Comparison of ENCODE assay signal across 8 cellular contexts in genomic region chr1:54249798-54250497, GRCh38. TPM values are rescaled to one million over a fixed set of nuclear protein-coding genes. Genes with fewer than 3 reads are reported as not detected.
DNase-seq lines count a peak whose midpoint lies in the region; ATAC-seq and TF ChIP-seq lines count a peak whose summit lies in the region.

No MANE protein-coding gene starts in this region.

- H3K9me3 ChIP-seq in Panc1 (ENCODE audit: control insufficient read depth, insufficient read depth, low read depth, low read length), result no peaks in the 10 kb centered on the region

- H3K4me2 ChIP-seq in GM23338, result no peak overlapping the region

- TF ChIP-seq CTCF in GM23338 (conservative IDR thresholded peaks at IDR 0.05; ENCODE audit: low read depth in 2 of 2) (no peak), Panc1 (IDR thresholded peaks at IDR 0.05) (no peak), fibroblast of villous mesenchyme (IDR thresholded peaks at IDR 0.05; ENCODE audit: insufficient read depth, low read depth, low read length) (no peak)

- no TSS peak for BruUV-seq in Panc1 (replicated peaks; lab: Mats Ljungman, UMichigan)

- no peak overlapping the region for H3K4me3 ChIP-seq in GM23338
- no peak overlapping the region for H3K4me3 ChIP-seq in Panc1 (ENCODE audit: low read depth in 2 of 2, low read length in 2 of 2)
- no peak overlapping the region for H3K4me3 ChIP-seq in fibroblast of villous mesenchyme (ENCODE audit: low read depth, low read length)

- H3K4me1 ChIP-seq in GM23338 (ENCODE audit: insufficient read depth) (no peaks in the 10 kb centered on the region), Panc1 (ENCODE audit: control insufficient read depth, insufficient read depth, low read length) (peaks cover 36% of the 10 kb centered on the region)

- H3K36me3 Mint-ChIP-seq in GM23338 (ENCODE audit: low read depth), result peaks cover 12% of the 10 kb centered on the region
- peaks cover 12% of the 10 kb centered on the region for H3K36me3 Mint-ChIP-seq in activated T-helper 1 cell treated with anti-CD3 and anti-CD28 coated beads, Interleukin-12 subunit alpha, Interleukin-12 subunit beta, Interleukin-2, Interleukin-4 antibody, amounts not matched to agents 30 ng/mL and 10 ng/mL and 1 ng/mL, durations not matched to agents 14 hours and 24 hours and 36 hours (ENCODE audit: low read depth)

- H3K27me3 ChIP-seq in GM23338 (ENCODE audit: insufficient read depth), result no peaks in the 10 kb centered on the region
- H3K27me3 ChIP-seq in Panc1 (ENCODE audit: control insufficient read depth, insufficient read depth, low read length), result no peaks in the 10 kb centered on the region

- CTCF ChIA-PET in Panc1 (lab: Charles Lee), result no interaction called here

- in situ Hi-C loops in Panc1 (cut with HindIII; ENCODE audit: low pct_unique_long_range_greater_than_20kb, low sequenced_read_pairs), result no loop called here

- H3K36me3 ChIP-seq in GM23338 (ENCODE audit: insufficient read depth) (peaks cover 3% of the 10 kb centered on the region; the same call in 1 of the 2 replicates), Panc1 (ENCODE audit: control insufficient read depth, insufficient read depth, low read length) (no peaks in the 10 kb centered on the region)

- POLR2A ChIA-PET in Panc1 (lab: Charles Lee), result no interaction called here

- intact Hi-C loops in Panc1 (cut with micrococcal nuclease; ENCODE audit: unreplicated experiment), result no loop called here
- intact Hi-C loops in sciatic nerve (cut with DNase I), result no loop called here
- intact Hi-C loops in activated T-helper 1 cell treated with anti-CD3 and anti-CD28 coated beads, Interleukin-12 subunit alpha, Interleukin-12 subunit beta, Interleukin-2, Interleukin-4 antibody, amounts not matched to agents 30 ng/mL and 10 ng/mL and 1 ng/mL, durations not matched to agents 14 hours and 24 hours and 36 hours (cut with micrococcal nuclease), result no loop called here

- DNase-seq in GM23338 (ENCODE audit: low spot score) (peak; percentile 51), Panc1 (ENCODE audit: low read depth, low spot score) (peak; percentile 60), fibroblast of villous mesenchyme (ENCODE audit: low read depth) (peak; percentile 68), sciatic nerve (ENCODE audit: low spot score) (no peak), NK-92 (lab: John Stamatoyannopoulos, UW; ENCODE audit: unreplicated experiment) (no peak), NCI-H2227 (lab: John Stamatoyannopoulos, UW; ENCODE audit: unreplicated experiment) (no peak)
- no peak for DNase-seq in activated T-helper 1 cell treated with anti-CD3 and anti-CD28 coated beads, Interleukin-12 subunit alpha, Interleukin-12 subunit beta, Interleukin-2, Interleukin-4 antibody, amounts not matched to agents 30 ng/mL and 10 ng/mL and 1 ng/mL, durations not matched to agents 14 hours and 24 hours and 36 hours (ENCODE audit: low spot score)

- no peaks in the 10 kb centered on the region for H3F3A ChIP-seq in GM23338 (replicated peaks; ENCODE audit: low read depth)

- H3K4me1 Mint-ChIP-seq in GM23338, result peaks cover 10% of the 10 kb centered on the region
- peaks cover 5% of the 10 kb centered on the region for H3K4me1 Mint-ChIP-seq in activated T-helper 1 cell treated with anti-CD3 and anti-CD28 coated beads, Interleukin-12 subunit alpha, Interleukin-12 subunit beta, Interleukin-2, Interleukin-4 antibody, amounts not matched to agents 30 ng/mL and 10 ng/mL and 1 ng/mL, durations not matched to agents 14 hours and 24 hours and 36 hours (ENCODE audit: low read depth)

- no peak overlapping the region for H3K4me3 Mint-ChIP-seq in GM23338
- no peak overlapping the region for H3K4me3 Mint-ChIP-seq in activated T-helper 1 cell treated with anti-CD3 and anti-CD28 coated beads, Interleukin-12 subunit alpha, Interleukin-12 subunit beta, Interleukin-2, Interleukin-4 antibody, amounts not matched to agents 30 ng/mL and 10 ng/mL and 1 ng/mL, durations not matched to agents 14 hours and 24 hours and 36 hours

- H3K9me3 Mint-ChIP-seq in GM23338, result no peaks in the 10 kb centered on the region
- no peaks in the 10 kb centered on the region for H3K9me3 Mint-ChIP-seq in activated T-helper 1 cell treated with anti-CD3 and anti-CD28 coated beads, Interleukin-12 subunit alpha, Interleukin-12 subunit beta, Interleukin-2, Interleukin-4 antibody, amounts not matched to agents 30 ng/mL and 10 ng/mL and 1 ng/mL, durations not matched to agents 14 hours and 24 hours and 36 hours

- H4K20me1 ChIP-seq in GM23338 (replicated peaks; ENCODE audit: insufficient read depth), result peaks cover 3% of the 10 kb centered on the region; the same call in 1 of the 2 replicates

- H3K27ac Mint-ChIP-seq in GM23338, result peak overlapping the region; percentile 15; the same call in 1 of the 2 replicates
- no peak overlapping the region for H3K27ac Mint-ChIP-seq in activated T-helper 1 cell treated with anti-CD3 and anti-CD28 coated beads, Interleukin-12 subunit alpha, Interleukin-12 subunit beta, Interleukin-2, Interleukin-4 antibody, amounts not matched to agents 30 ng/mL and 10 ng/mL and 1 ng/mL, durations not matched to agents 14 hours and 24 hours and 36 hours

- H3K79me2 ChIP-seq in GM23338 (replicated peaks; ENCODE audit: insufficient read depth), result no peaks in the 10 kb centered on the region

- no peak overlapping the region for H2AFZ ChIP-seq in GM23338

- H3K27ac ChIP-seq in GM23338 (ENCODE audit: low read depth), result no peak overlapping the region; the same call in 1 of the 2 replicates
- peak overlapping the region; percentile 71 for H3K27ac ChIP-seq in Panc1 (ENCODE audit: low read length)

- no peaks in the 10 kb centered on the region for H3K9me2 ChIP-seq in GM23338 (ENCODE audit: insufficient read depth)

- ATAC-seq in GM23338 (peak; percentile 14; the same call in 2 of the 3 replicates), Panc1 (peak; percentile 87), sciatic nerve (peak; percentile 82), GM21423 (IDR thresholded peaks at IDR 0.05; ENCODE audit: unreplicated experiment) (no peak)

- H3K27me3 Mint-ChIP-seq in GM23338 (ENCODE audit: insufficient read depth, low read depth, poor library complexity), result peaks cover 12% of the 10 kb centered on the region
- H3K27me3 Mint-ChIP-seq in activated T-helper 1 cell treated with anti-CD3 and anti-CD28 coated beads, Interleukin-12 subunit alpha, Interleukin-12 subunit beta, Interleukin-2, Interleukin-4 antibody, amounts not matched to agents 30 ng/mL and 10 ng/mL and 1 ng/mL, durations not matched to agents 14 hours and 24 hours and 36 hours (ENCODE audit: insufficient read depth), result no peaks in the 10 kb centered on the region

TF ChIP-seq in GM23338, 12 proteins besides CTCF, POLR2A, EP300 and RAD21 (continues in another document):
- TF ChIP-seq ETS1 (IDR thresholded peaks at IDR 0.05) (no peak), STAT1 (IDR thresholded peaks at IDR 0.05; ENCODE audit: unreplicated experiment) (no peak), POLR2AphosphoS5 (IDR thresholded peaks at IDR 0.05; ENCODE audit: low read depth) (no peak), REST (IDR thresholded peaks at IDR 0.05; ENCODE audit: unreplicated experiment) (no peak)

RNA-seq across cellular contexts. Expression of gene MRPL37, which starts 50.0 kb away (rescaled TPM):
- total RNA-seq in GM23338 (2014; rRNA removed; shearing (Covaris generic)), result 121 and 155 TPM in 2 replicates
- polyA plus RNA-seq in GM23338 (2016; fragmentation: Nextera tagmentation; extraction: Ambion mirVana), result 130 and 131 TPM in 2 replicates
- 138 TPM for total RNA-seq in Panc1 (2021; ENCODE audit: unreplicated experiment)
- 106 TPM for polyA plus RNA-seq in Panc1 (2012; ENCODE audit: insufficient read length)
- total RNA-seq in fibroblast of villous mesenchyme, result 78.9 and 79.5 TPM in 2 replicates
- 31.1 TPM for total RNA-seq in sciatic nerve
- 145 and 150 TPM in 2 replicates for total RNA-seq in activated T-helper 1 cell treated with anti-CD3 and anti-CD28 coated beads, Interleukin-12 subunit alpha, Interleukin-12 subunit beta, Interleukin-2, Interleukin-4 antibody, amounts not matched to agents 30 ng/mL and 10 ng/mL and 1 ng/mL, durations not matched to agents 14 hours and 24 hours and 36 hours

RNA-seq across cellular contexts. Expression of gene CYB5RL, which starts 50.1 kb away (rescaled TPM):
- 8.4 and 11.5 TPM in 2 replicates for total RNA-seq in GM23338 (2014; rRNA removed; shearing (Covaris generic))
- 5.9 and 6.4 TPM in 2 replicates for polyA plus RNA-seq in GM23338 (2016; fragmentation: Nextera tagmentation; extraction: Ambion mirVana)
- total RNA-seq in Panc1 (2021; ENCODE audit: unreplicated experiment), result 19.4 TPM
- polyA plus RNA-seq in Panc1 (2012; ENCODE audit: insufficient read length), result 10.6 TPM
- total RNA-seq in fibroblast of villous mesenchyme, result 3.5 and 4.3 TPM in 2 replicates
- 8.1 TPM for total RNA-seq in sciatic nerve
- total RNA-seq in activated T-helper 1 cell treated with anti-CD3 and anti-CD28 coated beads, Interleukin-12 subunit alpha, Interleukin-12 subunit beta, Interleukin-2, Interleukin-4 antibody, amounts not matched to agents 30 ng/mL and 10 ng/mL and 1 ng/mL, durations not matched to agents 14 hours and 24 hours and 36 hours, result 8.3 and 11.3 TPM in 2 replicates

Comparison
In these comparisons a context has a peak if more than half of its experiments do, and no peak if none do; other contexts are left out.
1. DNase-seq: peak in GM23338 (single experiment), Panc1 (single experiment) and fibroblast of villous mesenchyme (single experiment); none in sciatic nerve (single experiment), activated T-helper 1 cell treated with anti-CD3 and anti-CD28 coated beads, Interleukin-12 subunit alpha, Interleukin-12 subunit beta, Interleukin-2, Interleukin-4 antibody, amounts not matched to agents 30 ng/mL and 10 ng/mL and 1 ng/mL, durations not matched to agents 14 hours and 24 hours and 36 hours (single experiment), NK-92 (single experiment) and NCI-H2227 (single experiment).